16 cellular contexts compared by ENCODE assay signal in genomic region chr5:141597814-141598213, GRCh38. TPM values are rescaled to one million over a fixed set of nuclear protein-coding genes. Genes with fewer than 3 reads are reported as not detected.
DNase-seq lines count a peak whose midpoint lies in the region; ATAC-seq lines count a peak whose summit lies in the region.
"Had no signal": no experiment of that assay in that cellular context is flagged by ENCODE, and none has a peak within 500 bp of the region (broad histone marks: within the 10 kb centered on the region; RNA-seq: fewer than 3 reads in every experiment).

No MANE protein-coding gene starts in this region.

- H3K9me3 Mint-ChIP-seq in activated CD4-positive, alpha-beta T cell treated with anti-CD3 and anti-CD28 coated beads, Interleukin-2, amount 10 ng/mL, durations not matched to agents 24 days and 14 days = no peaks in the 10 kb centered on the region
- H3K9me3 Mint-ChIP-seq in activated naive CD8-positive, alpha-beta T cell treated with anti-CD3 and anti-CD28 coated beads, Interleukin-2, amount 50 U/mL, for 24 hours = no peaks in the 10 kb centered on the region
- H3K9me3 Mint-ChIP-seq in naive thymus-derived CD4-positive, alpha-beta T cell = no peaks in the 10 kb centered on the region
- H3K9me3 Mint-ChIP-seq: activated CD4-positive, alpha-beta T cell treated with anti-CD3 and anti-CD28 coated beads, Interleukin-2, amount 10 ng/mL, durations not matched to agents 7 days and 5 days had no signal

- peak overlapping the region; percentile 32 for H3K4me3 Mint-ChIP-seq in activated CD4-positive, alpha-beta T cell treated with anti-CD3 and anti-CD28 coated beads, Interleukin-2, amount 10 ng/mL, durations not matched to agents 24 days and 14 days
- peak overlapping the region; percentile 4 for H3K4me3 Mint-ChIP-seq in activated naive CD8-positive, alpha-beta T cell treated with anti-CD3 and anti-CD28 coated beads, Interleukin-2, amount 50 U/mL, for 24 hours
- peak overlapping the region in 8 of 10 donors; percentile 3 to 65 (median 35) for H3K4me3 Mint-ChIP-seq in naive thymus-derived CD4-positive, alpha-beta T cell
- H3K4me3 Mint-ChIP-seq: activated CD4-positive, alpha-beta T cell treated with anti-CD3 and anti-CD28 coated beads, Interleukin-2, amount 10 ng/mL, durations not matched to agents 7 days and 5 days had no signal

- H3K36me3 Mint-ChIP-seq in activated CD4-positive, alpha-beta T cell treated with anti-CD3 and anti-CD28 coated beads, Interleukin-2, amount 10 ng/mL, durations not matched to agents 24 days and 14 days (ENCODE audit: low read depth) = peaks cover 12% of the 10 kb centered on the region
- peaks cover 30% of the 10 kb centered on the region for H3K36me3 Mint-ChIP-seq in activated naive CD8-positive, alpha-beta T cell treated with anti-CD3 and anti-CD28 coated beads, Interleukin-2, amount 50 U/mL, for 24 hours (ENCODE audit: low read depth)
- peaks cover 0 to 18% (median 13%) of the 10 kb centered on the region in 5 donors for H3K36me3 Mint-ChIP-seq in naive thymus-derived CD4-positive, alpha-beta T cell

- CTCF ChIA-PET in naive thymus-derived CD4-positive, alpha-beta T cell (lab: Charles Lee) = interaction anchor here (1.0 to 2.7 kb wide), 4 partner anchors 9 to 21 kb away, joined by 3 to 9 read pairs (median 6); partner anchors contain the start of gene DIAPH1

- H3K4me3 ChIP-seq in naive thymus-derived CD4-positive, alpha-beta T cell (ENCODE audit: low read length) = peak overlapping the region; percentile 23
- H3K4me3 ChIP-seq: ovary, spleen had no signal

- H3K27me3 ChIP-seq in naive thymus-derived CD4-positive, alpha-beta T cell (ENCODE audit: control insufficient read depth in 2 of 2, insufficient read depth in 2 of 2, low read length in 2 of 2) = no peaks in the 10 kb centered on the region
- H3K27me3 ChIP-seq: ovary, spleen had no signal

- ATAC-seq in GM21423 (IDR thresholded peaks at IDR 0.05; ENCODE audit: unreplicated experiment) = peak; percentile 9
- no peak for ATAC-seq in activated naive CD8-positive, alpha-beta T cell treated with anti-CD3 and anti-CD28 coated beads, Interleukin-2, amount 50 U/mL, for 24 hours
- ATAC-seq in naive thymus-derived CD4-positive, alpha-beta T cell = peak; percentile 6
- ATAC-seq: PC-3 had no signal

- H3K27ac Mint-ChIP-seq in activated CD4-positive, alpha-beta T cell treated with anti-CD3 and anti-CD28 coated beads, Interleukin-2, amount 10 ng/mL, durations not matched to agents 24 days and 14 days = peak overlapping the region; percentile 47
- H3K27ac Mint-ChIP-seq in activated naive CD8-positive, alpha-beta T cell treated with anti-CD3 and anti-CD28 coated beads, Interleukin-2, amount 50 U/mL, for 24 hours = peak overlapping the region; percentile 4
- peak overlapping the region; percentile 6 to 86 (median 72) for H3K27ac Mint-ChIP-seq in naive thymus-derived CD4-positive, alpha-beta T cell

- H3K27ac ChIP-seq in naive thymus-derived CD4-positive, alpha-beta T cell (ENCODE audit: low read depth, low read length) = peak overlapping the region; percentile 10
- H3K27ac ChIP-seq: ovary had no signal

- peaks cover 0 to 8% (median 7%) of the 10 kb centered on the region in 3 experiments for H3K36me3 ChIP-seq in naive thymus-derived CD4-positive, alpha-beta T cell (ENCODE audit: control insufficient read depth in 2 of 3, insufficient read depth in 3 of 3, low read length in 3 of 3)
- H3K36me3 ChIP-seq: ovary had no signal

- POLR2A ChIA-PET in naive thymus-derived CD4-positive, alpha-beta T cell (lab: Charles Lee) = interaction anchor here (0.7 to 3.3 kb wide), 9 partner anchors 9 to 38 kb away, joined by 3 to 15 read pairs (median 5); partner anchors contain the start of genes DIAPH1, HDAC3 and RELL2

- no peaks in the 10 kb centered on the region for H3K27me3 Mint-ChIP-seq in activated CD4-positive, alpha-beta T cell treated with anti-CD3 and anti-CD28 coated beads, Interleukin-2, amount 10 ng/mL, durations not matched to agents 24 days and 14 days
- no peaks in the 10 kb centered on the region for H3K27me3 Mint-ChIP-seq in activated naive CD8-positive, alpha-beta T cell treated with anti-CD3 and anti-CD28 coated beads, Interleukin-2, amount 50 U/mL, for 24 hours
- H3K27me3 Mint-ChIP-seq in naive thymus-derived CD4-positive, alpha-beta T cell = no peaks in the 10 kb centered on the region
- H3K27me3 Mint-ChIP-seq: activated CD4-positive, alpha-beta T cell treated with anti-CD3 and anti-CD28 coated beads, Interleukin-2, amount 10 ng/mL, durations not matched to agents 7 days and 5 days had no signal

- peaks cover 56% of the 10 kb centered on the region for H3K4me1 Mint-ChIP-seq in activated CD4-positive, alpha-beta T cell treated with anti-CD3 and anti-CD28 coated beads, Interleukin-2, amount 10 ng/mL, durations not matched to agents 24 days and 14 days
- peaks cover 67% of the 10 kb centered on the region for H3K4me1 Mint-ChIP-seq in activated naive CD8-positive, alpha-beta T cell treated with anti-CD3 and anti-CD28 coated beads, Interleukin-2, amount 50 U/mL, for 24 hours
- peaks cover 42 to 87% (median 75%) of the 10 kb centered on the region in 7 donors for H3K4me1 Mint-ChIP-seq in naive thymus-derived CD4-positive, alpha-beta T cell

- DNase-seq in activated CD4-positive, alpha-beta T cell treated with anti-CD3 and anti-CD28 coated beads, Interleukin-2, amount 10 ng/mL, durations not matched to agents 24 days and 14 days = no peak
- no peak for DNase-seq in activated CD4-positive, alpha-beta T cell treated with anti-CD3 and anti-CD28 coated beads, Interleukin-2, amount 50 U/mL, for 4 hours
- DNase-seq in activated naive CD8-positive, alpha-beta T cell treated with anti-CD3 and anti-CD28 coated beads, Interleukin-2, amount 50 U/mL, for 24 hours = no peak
- DNase-seq in naive thymus-derived CD4-positive, alpha-beta T cell = no peak
- DNase-seq in GOT3 (lab: John Stamatoyannopoulos, UW) (no peak), AG08396 (ENCODE audit: low spot score) (no peak)
- DNase-seq in stimulated activated CD4-positive, alpha-beta T cell treated with anti-CD3 and anti-CD28 coated beads, Interleukin-4, amount 100 ng/mL, for 4 hours = no peak
- DNase-seq: activated CD4-positive, alpha-beta T cell treated with anti-CD3 and anti-CD28 coated beads, Interleukin-2, amount 10 ng/mL, durations not matched to agents 7 days and 5 days; DMS153; hippocampal formation; mesendoderm; NCI-H1048; ovary; spleen had no signal

- peaks cover 57 to 65% of the 10 kb centered on the region in 2 donors for H3K4me1 ChIP-seq in naive thymus-derived CD4-positive, alpha-beta T cell (ENCODE audit: control insufficient read depth in 2 of 2, insufficient read depth in 2 of 2, low read length in 2 of 2)

- H3K9me3 ChIP-seq in naive thymus-derived CD4-positive, alpha-beta T cell (ENCODE audit: control insufficient read depth in 2 of 3, low read length in 3 of 3) = no peaks in the 10 kb centered on the region
- H3K9me3 ChIP-seq: ovary had no signal

- intact Hi-C loops in activated CD4-positive, alpha-beta T cell treated with anti-CD3 and anti-CD28 coated beads, Interleukin-2, amount 10 ng/mL, durations not matched to agents 24 days and 14 days (cut with micrococcal nuclease) = loop anchor here (1.0 kb wide), 1 partner anchor 7 kb away; no protein-coding TSS in a partner anchor
- intact Hi-C loops in naive thymus-derived CD4-positive, alpha-beta T cell (cut with micrococcal nuclease) = loop anchor here (1.0 to 5.0 kb wide), 2 partner anchors 7 to 759 kb away; no protein-coding TSS in a partner anchor

RNA-seq across cellular contexts. Expression of gene DIAPH1, which starts 21.0 kb away (rescaled TPM):
- 225 and 232 TPM in 2 replicates for total RNA-seq in activated CD4-positive, alpha-beta T cell treated with anti-CD3 and anti-CD28 coated beads, Interleukin-2, amount 10 ng/mL, durations not matched to agents 24 days and 14 days
- 100 to 1,000 TPM; 163 to 278 (median 173) TPM for total RNA-seq in naive thymus-derived CD4-positive, alpha-beta T cell
- polyA plus RNA-seq in naive thymus-derived CD4-positive, alpha-beta T cell = 100 to 1,000 TPM in 1 of 2 donors, 10 to 100 TPM in 1; 89.7 to 105 TPM

RNA-seq across cellular contexts. Expression of gene HDAC3, which starts 38.8 kb away (rescaled TPM):
- total RNA-seq in activated CD4-positive, alpha-beta T cell treated with anti-CD3 and anti-CD28 coated beads, Interleukin-2, amount 10 ng/mL, durations not matched to agents 24 days and 14 days = 88.1 and 92.3 TPM in 2 replicates
- 10 to 100 TPM; 70.0 to 92.8 (median 79.0) TPM for total RNA-seq in naive thymus-derived CD4-positive, alpha-beta T cell
- polyA plus RNA-seq in naive thymus-derived CD4-positive, alpha-beta T cell = 100 to 1,000 TPM; 100 to 102 TPM

RNA-seq across cellular contexts. Expression of gene RELL2, which starts 39.0 kb away (rescaled TPM):
- 24.1 TPM in 2 replicates for total RNA-seq in activated CD4-positive, alpha-beta T cell treated with anti-CD3 and anti-CD28 coated beads, Interleukin-2, amount 10 ng/mL, durations not matched to agents 24 days and 14 days
- 10 to 100 TPM; 14.3 to 21.7 (median 17.5) TPM for total RNA-seq in naive thymus-derived CD4-positive, alpha-beta T cell
- polyA plus RNA-seq in naive thymus-derived CD4-positive, alpha-beta T cell = 1 to 10 TPM; 1.8 to 3.4 TPM

RNA-seq across cellular contexts. Expression of gene FCHSD1, which starts 53.4 kb away (rescaled TPM):
- total RNA-seq in activated CD4-positive, alpha-beta T cell treated with anti-CD3 and anti-CD28 coated beads, Interleukin-2, amount 10 ng/mL, durations not matched to agents 24 days and 14 days = 33.1 and 34.5 TPM in 2 replicates
- 10 to 100 TPM; 69.6 to 96.1 (median 92.3) TPM for total RNA-seq in naive thymus-derived CD4-positive, alpha-beta T cell
- polyA plus RNA-seq in naive thymus-derived CD4-positive, alpha-beta T cell = 1 to 10 TPM; 4.9 to 7.7 TPM

Comparison
In these comparisons a context has a peak if more than half of its experiments do, and no peak if none do; other contexts are left out.
1. H3K27ac Mint-ChIP-seq: peak in every context shown above with its lines; median percentile 72 in naive thymus-derived CD4-positive, alpha-beta T cell; 47 in activated CD4-positive, alpha-beta T cell treated with anti-CD3 and anti-CD28 coated beads, Interleukin-2, amount 10 ng/mL, durations not matched to agents 24 days and 14 days; 4 in activated naive CD8-positive, alpha-beta T cell treated with anti-CD3 and anti-CD28 coated beads, Interleukin-2, amount 50 U/mL, for 24 hours.